In the genomic region with DNA sequence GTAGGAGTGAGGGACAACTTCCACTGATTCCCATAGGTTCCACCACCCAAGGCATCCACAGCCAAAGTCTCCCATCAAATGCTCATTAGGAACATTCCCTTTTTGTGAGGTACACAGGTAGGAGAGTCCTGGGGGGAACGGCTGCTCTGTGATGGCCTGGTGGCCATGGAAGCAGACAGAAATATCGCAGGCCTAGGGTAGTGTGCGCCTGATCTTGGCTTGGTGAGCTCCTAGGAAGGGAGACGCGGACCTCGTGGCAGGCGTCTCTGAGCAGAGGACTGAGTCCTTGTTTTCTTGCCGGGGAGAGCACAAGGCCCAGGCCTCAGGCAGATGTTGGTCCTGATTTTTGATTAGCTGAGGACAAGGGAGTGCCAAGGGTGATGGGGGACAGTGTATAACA, we compare ENCODE assay signal across 16 cellular contexts.
"Had no signal": no experiment of that assay in that cellular context is flagged by ENCODE, and none has a peak within 500 bp of the region (broad histone marks: within the 10 kb centered on the region; RNA-seq: fewer than 3 reads in every experiment).

No MANE protein-coding gene starts in this region.

- H3K4me3 ChIP-seq: ascending aorta, cardiac muscle cell, colonic mucosa, right lobe of liver, testis, uterus had no signal

- ATAC-seq: activated T-cell treated with anti-CD3 and anti-CD28 coated beads, Interleukin-2, amount 50 U/mL, for 4 hours; naive thymus-derived CD8-positive, alpha-beta T cell; right lobe of liver had no signal

- H3K27me3 ChIP-seq: ascending aorta, cardiac muscle cell, colonic mucosa, neutrophil, right lobe of liver, testis, uterus had no signal

- FAIRE-seq: frontal cortex had no signal

- H3K9me3 ChIP-seq: testis had no signal

- H3K4me1 Mint-ChIP-seq: activated naive CD8-positive, alpha-beta T cell treated with anti-CD3 and anti-CD28 coated beads, Interleukin-2, amount 10 ng/mL, durations not matched to agents 7 days and 5 days had no signal

- H3K27me3 Mint-ChIP-seq: activated naive CD8-positive, alpha-beta T cell treated with anti-CD3 and anti-CD28 coated beads, Interleukin-2, amount 10 ng/mL, durations not matched to agents 7 days and 5 days; naive thymus-derived CD8-positive, alpha-beta T cell; progenitor cell of endocrine pancreas had no signal

- H3K4me3 Mint-ChIP-seq: activated naive CD8-positive, alpha-beta T cell treated with anti-CD3 and anti-CD28 coated beads, Interleukin-2, amount 10 ng/mL, durations not matched to agents 7 days and 5 days; activated T-cell treated with anti-CD3 and anti-CD28 coated beads, Interleukin-2, amount 50 U/mL, for 4 hours had no signal

- H3K27ac ChIP-seq: ascending aorta, cardiac muscle cell, colonic mucosa, neutrophil, right lobe of liver, testis, uterus had no signal

- H3K4me1 ChIP-seq: ascending aorta, colonic mucosa, right lobe of liver, testis, uterus had no signal

- H3K36me3 ChIP-seq: colonic mucosa, neutrophil, uterus had no signal

- DNase-seq: activated CD4-positive, alpha-beta T cell treated with anti-CD3 and anti-CD28 coated beads, Interleukin-2, amount 50 U/mL, for 1 hour; activated naive CD8-positive, alpha-beta T cell treated with anti-CD3 and anti-CD28 coated beads, Interleukin-2, amount 10 ng/mL, durations not matched to agents 7 days and 5 days; activated T-cell treated with anti-CD3 and anti-CD28 coated beads, Interleukin-2, amount 50 U/mL, for 4 hours; colonic mucosa; effector CD4-positive, alpha-beta T cell; stimulated activated CD4-positive, alpha-beta T cell treated with anti-CD3 and anti-CD28 coated beads, Interleukin-12 subunit alpha, Interleukin-12 subunit beta, amount 100 ng/mL, for 4 hours; stimulated activated naive CD4-positive, alpha-beta T cell had no signal

- H3K27ac Mint-ChIP-seq: activated naive CD8-positive, alpha-beta T cell treated with anti-CD3 and anti-CD28 coated beads, Interleukin-2, amount 10 ng/mL, durations not matched to agents 7 days and 5 days; naive thymus-derived CD8-positive, alpha-beta T cell had no signal
